In the genomic region with DNA sequence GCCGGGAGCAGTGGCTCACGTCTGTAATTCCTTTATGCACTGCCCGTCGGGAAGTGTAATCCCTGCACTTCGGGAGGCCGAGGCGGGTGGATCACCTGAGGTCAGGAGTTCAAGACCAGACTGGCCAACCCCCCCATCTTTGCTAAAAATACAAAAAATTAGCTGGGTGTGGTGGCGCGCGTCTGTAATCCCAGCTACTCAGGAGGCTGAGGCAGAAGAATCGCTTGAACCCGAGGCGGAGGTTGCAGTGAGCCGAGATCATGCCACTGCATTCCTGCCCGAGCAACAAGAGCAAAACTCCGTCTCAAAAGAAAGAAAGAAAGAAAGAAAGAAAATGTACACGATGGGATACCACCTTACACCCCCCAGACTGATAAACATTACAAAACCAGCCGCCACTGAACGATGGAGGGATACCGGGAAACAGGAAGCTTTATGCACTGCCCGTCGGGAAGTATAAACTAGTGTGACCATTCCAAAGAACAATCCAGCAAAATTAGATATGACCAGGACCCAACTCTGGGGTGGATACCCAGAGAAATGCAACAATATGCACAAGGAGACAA, we compare ENCODE assay signal across 1 cellular context.
TF ChIP-seq lines count a peak whose summit lies in the region.

No MANE protein-coding gene starts in this region.

TF ChIP-seq in liver, 16 proteins besides CTCF, POLR2A, EP300 and RAD21 (continued from another document):
- TF ChIP-seq, protein P1, sequence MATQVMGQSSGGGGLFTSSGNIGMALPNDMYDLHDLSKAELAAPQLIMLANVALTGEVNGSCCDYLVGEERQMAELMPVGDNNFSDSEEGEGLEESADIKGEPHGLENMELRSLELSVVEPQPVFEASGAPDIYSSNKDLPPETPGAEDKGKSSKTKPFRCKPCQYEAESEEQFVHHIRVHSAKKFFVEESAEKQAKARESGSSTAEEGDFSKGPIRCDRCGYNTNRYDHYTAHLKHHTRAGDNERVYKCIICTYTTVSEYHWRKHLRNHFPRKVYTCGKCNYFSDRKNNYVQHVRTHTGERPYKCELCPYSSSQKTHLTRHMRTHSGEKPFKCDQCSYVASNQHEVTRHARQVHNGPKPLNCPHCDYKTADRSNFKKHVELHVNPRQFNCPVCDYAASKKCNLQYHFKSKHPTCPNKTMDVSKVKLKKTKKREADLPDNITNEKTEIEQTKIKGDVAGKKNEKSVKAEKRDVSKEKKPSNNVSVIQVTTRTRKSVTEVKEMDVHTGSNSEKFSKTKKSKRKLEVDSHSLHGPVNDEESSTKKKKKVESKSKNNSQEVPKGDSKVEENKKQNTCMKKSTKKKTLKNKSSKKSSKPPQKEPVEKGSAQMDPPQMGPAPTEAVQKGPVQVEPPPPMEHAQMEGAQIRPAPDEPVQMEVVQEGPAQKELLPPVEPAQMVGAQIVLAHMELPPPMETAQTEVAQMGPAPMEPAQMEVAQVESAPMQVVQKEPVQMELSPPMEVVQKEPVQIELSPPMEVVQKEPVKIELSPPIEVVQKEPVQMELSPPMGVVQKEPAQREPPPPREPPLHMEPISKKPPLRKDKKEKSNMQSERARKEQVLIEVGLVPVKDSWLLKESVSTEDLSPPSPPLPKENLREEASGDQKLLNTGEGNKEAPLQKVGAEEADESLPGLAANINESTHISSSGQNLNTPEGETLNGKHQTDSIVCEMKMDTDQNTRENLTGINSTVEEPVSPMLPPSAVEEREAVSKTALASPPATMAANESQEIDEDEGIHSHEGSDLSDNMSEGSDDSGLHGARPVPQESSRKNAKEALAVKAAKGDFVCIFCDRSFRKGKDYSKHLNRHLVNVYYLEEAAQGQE (IDR thresholded peaks at IDR 0.05) = no peak
- TF ChIP-seq GABPA (IDR thresholded peaks at IDR 0.05 in 1 of 2, conservative IDR thresholded peaks at IDR 0.05 in 1 of 2) (no peak), RXRA (IDR thresholded peaks at IDR 0.05) (no peak)
